In genomic region chr18:54939375-54939917, GRCh38 we compare ENCODE assay signal across 19 cellular contexts. TPM values are rescaled to one million over a fixed set of nuclear protein-coding genes. Genes with fewer than 3 reads are reported as not detected.
DNase-seq lines count a peak whose midpoint lies in the region; ATAC-seq and TF ChIP-seq lines count a peak whose summit lies in the region.
"Had no signal": no experiment of that assay in that cellular context is flagged by ENCODE, and none has a peak within 500 bp of the region (broad histone marks: within the 10 kb centered on the region; RNA-seq: fewer than 3 reads in every experiment).

No MANE protein-coding gene starts in this region.

- no peak for TF ChIP-seq POLR2A in NB4 (IDR thresholded peaks at IDR 0.05; ENCODE audit: extremely low read depth, insufficient read length)
- no peak for TF ChIP-seq POLR2A in transverse colon (IDR thresholded peaks at IDR 0.05)

- intact Hi-C loops in posterior vena cava (cut with DNase I), result no loop called here
- intact Hi-C loops in transverse colon (cut with DNase I; ENCODE audit: low total_unique reads), result no loop called here

- no peak overlapping the region for H3K27ac Mint-ChIP-seq in natural killer cell treated with Interleukin-12 subunit alpha and Interleukin-12 subunit beta and Interleukin-15 and Interleukin-18, amount 100 ng/mL, for 72 hours

- no peak overlapping the region for H3K4me3 ChIP-seq in GM12865 (ENCODE audit: low read depth, low read length)
- no peak overlapping the region for H3K4me3 ChIP-seq in NB4 (ENCODE audit: low read depth, low read length)
- no peak overlapping the region for H3K4me3 ChIP-seq in choroid plexus epithelial cell (ENCODE audit: low read depth, low read length)
- no peak overlapping the region for H3K4me3 ChIP-seq in transverse colon
- H3K4me3 ChIP-seq: GM23248 had no signal

- TF ChIP-seq EP300 in transverse colon (IDR thresholded peaks at IDR 0.05; ENCODE audit: low read depth), result no peak

- in situ Hi-C loops in transverse colon (cut with MboI; ENCODE audit: low pct_ligation_motif_present in 1 of 4, low pct_unique_long_range_greater_than_20kb in 1 of 4, low sequenced_read_pairs in 3 of 4), result no loop called here

- TF ChIP-seq CTCF in GM12865 (IDR thresholded peaks at IDR 0.05; ENCODE audit: insufficient read depth, low read depth, low read length, missing control alignments) (no peak), NB4 (IDR thresholded peaks at IDR 0.05; ENCODE audit: low read depth, low read length) (no peak), choroid plexus epithelial cell (conservative IDR thresholded peaks at IDR 0.05; ENCODE audit: low read depth, low read length) (no peak), transverse colon (IDR thresholded peaks at IDR 0.05) (no peak)

- peak; percentile 52 to 60 for ATAC-seq in natural killer cell treated with Interleukin-12 subunit alpha and Interleukin-12 subunit beta and Interleukin-15 and Interleukin-18, amount 100 ng/mL, for 72 hours
- no peak for ATAC-seq in HG02840 (IDR thresholded peaks at IDR 0.05; ENCODE audit: low FRiP score, unreplicated experiment)
- ATAC-seq: SK-N-SH treated with all-trans-retinoic acid at 6 μM for 48 hours had no signal

- no peaks in the 10 kb centered on the region for H3K36me3 ChIP-seq in transverse colon

- no peaks in the 10 kb centered on the region for H3K9me3 ChIP-seq in transverse colon

- no peak overlapping the region for H3K27ac ChIP-seq in transverse colon
- H3K27ac ChIP-seq: GM23248 had no signal

- DNase-seq in GM12865 (ENCODE audit: low read depth), result peak; percentile 7
- DNase-seq in NB4 (ENCODE audit: low read depth), result peak; percentile 54
- DNase-seq in choroid plexus epithelial cell (ENCODE audit: low read depth), result peak; percentile 66
- no peak for DNase-seq in natural killer cell treated with Interleukin-12 subunit alpha and Interleukin-12 subunit beta and Interleukin-15 and Interleukin-18, amount 100 ng/mL, for 72 hours (ENCODE audit: low spot score)
- no peak for DNase-seq in posterior vena cava (ENCODE audit: low spot score)
- no peak for DNase-seq in transverse colon
- DNase-seq in NCI-H748 (lab: John Stamatoyannopoulos, UW; ENCODE audit: unreplicated experiment), result no peak
- DNase-seq: ACHN, COR-L47, GM23248, NCI-H1092 treated with DMSO at 0.1 percent for 48 hours, NCI-H1694, NCI-H2107, NCI-H2227 treated with DMSO at 0.1 percent for 48 hours, NCI-H524, SHP77 treated with DMSO at 0.1 percent for 48 hours, T-helper 1 cell had no signal

- no peak overlapping the region for H3K4me3 Mint-ChIP-seq in natural killer cell treated with Interleukin-12 subunit alpha and Interleukin-12 subunit beta and Interleukin-15 and Interleukin-18, amount 100 ng/mL, for 72 hours

- no peaks in the 10 kb centered on the region for H3K4me1 ChIP-seq in transverse colon

- no peaks in the 10 kb centered on the region for H3K36me3 Mint-ChIP-seq in natural killer cell treated with Interleukin-12 subunit alpha and Interleukin-12 subunit beta and Interleukin-15 and Interleukin-18, amount 100 ng/mL, for 72 hours

- H3K4me1 Mint-ChIP-seq in natural killer cell treated with Interleukin-12 subunit alpha and Interleukin-12 subunit beta and Interleukin-15 and Interleukin-18, amount 100 ng/mL, for 72 hours (ENCODE audit: low read depth in 2 of 2), result no peaks in the 10 kb centered on the region

- no peaks in the 10 kb centered on the region for H3K27me3 ChIP-seq in transverse colon

- no peaks in the 10 kb centered on the region for H3K27me3 Mint-ChIP-seq in natural killer cell treated with Interleukin-12 subunit alpha and Interleukin-12 subunit beta and Interleukin-15 and Interleukin-18, amount 100 ng/mL, for 72 hours

- 86% methylated on average over 7 of the region's 7 CpGs; no CpG with 5 or more reads in 1 of the 2 donors for WGBS in transverse colon (ENCODE audit: low coverage in 1 of 2), 2 donors

- H3K9me3 Mint-ChIP-seq in natural killer cell treated with Interleukin-12 subunit alpha and Interleukin-12 subunit beta and Interleukin-15 and Interleukin-18, amount 100 ng/mL, for 72 hours, result no peaks in the 10 kb centered on the region

RNA-seq across cellular contexts. Expression of gene CCDC68, which starts 19.8 kb away (rescaled TPM):
- total RNA-seq in natural killer cell treated with Interleukin-12 subunit alpha and Interleukin-12 subunit beta and Interleukin-15 and Interleukin-18, amount 100 ng/mL, for 72 hours, result under 1 TPM in 1 of 2 donors, not detected in 1; 0.74 TPM
- total RNA-seq in posterior vena cava (1 to 10 TPM; 2.5 to 4.7 TPM), transverse colon (100 to 1,000 TPM in 1 of 4 donors, 10 to 100 TPM in 3; 24.9 to 109 (median 78.2) TPM)

Comparison
In these comparisons a context has a peak if more than half of its experiments do, and no peak if none do; other contexts are left out.
1. DNase-seq: peak in GM12865 (single experiment), NB4 (single experiment) and choroid plexus epithelial cell (single experiment); none in natural killer cell treated with Interleukin-12 subunit alpha and Interleukin-12 subunit beta and Interleukin-15 and Interleukin-18, amount 100 ng/mL, for 72 hours (single experiment), posterior vena cava (single experiment), transverse colon (single experiment) and NCI-H748 (single experiment).
2. RNA of gene CCDC68, which starts 19.8 kb away (total RNA-seq): 24.9 to 109 TPM in transverse colon; 2.5 to 4.7 TPM in posterior vena cava and 0.74 TPM in natural killer cell treated with Interleukin-12 subunit alpha and Interleukin-12 subunit beta and Interleukin-15 and Interleukin-18, amount 100 ng/mL, for 72 hours; every median in the first group is over 4 times any median in the second.